Comparison of ENCODE assay signal across 17 cellular contexts in genomic region chr5:150496098-150496497, GRCh38. TPM values are rescaled to one million over a fixed set of nuclear protein-coding genes. Genes with fewer than 3 reads are reported as not detected.
DNase-seq lines count a peak whose midpoint lies in the region; ATAC-seq and TF ChIP-seq lines count a peak whose summit lies in the region.
"Had no signal": no experiment of that assay in that cellular context is flagged by ENCODE, and none has a peak within 500 bp of the region (broad histone marks: within the 10 kb centered on the region; RNA-seq: fewer than 3 reads in every experiment).

No MANE protein-coding gene starts in this region.

- H3K4me1 ChIP-seq in right atrium auricular region (peaks cover 0 to 70% of the 10 kb centered on the region in 2 donors), foreskin keratinocyte (peaks cover 48% of the 10 kb centered on the region), prostate gland (replicated peaks) (peaks cover 21% of the 10 kb centered on the region), vagina (peaks cover 83% of the 10 kb centered on the region), ovary (ENCODE audit: insufficient read depth) (peaks cover 43% of the 10 kb centered on the region)

- no peaks in the 10 kb centered on the region for H3K4me1 Mint-ChIP-seq in activated naive CD8-positive, alpha-beta T cell treated with anti-CD3 and anti-CD28 coated beads for 36 hours

- H3K27ac ChIP-seq in right atrium auricular region (peak overlapping the region; percentile 72 to 79), foreskin keratinocyte (peak overlapping the region; percentile 38), prostate gland (peak overlapping the region; percentile 34 to 41), vagina (peak overlapping the region; percentile 81), ovary (no peak overlapping the region)

- no peak overlapping the region for H3K27ac Mint-ChIP-seq in activated naive CD8-positive, alpha-beta T cell treated with anti-CD3 and anti-CD28 coated beads for 36 hours
- H3K27ac Mint-ChIP-seq: IgD-negative memory B cell had no signal

- 82% methylated on average over 3 of the region's 3 CpGs for WGBS in prostate gland
- WGBS in ovary, 3 donors, result 81 to 85% (median 82%) methylated on average over 3 of the region's 3 CpGs

- H3K27me3 ChIP-seq in right atrium auricular region (no peaks in the 10 kb centered on the region), foreskin keratinocyte (no peaks in the 10 kb centered on the region), prostate gland (replicated peaks; ENCODE audit: insufficient read depth) (no peaks in the 10 kb centered on the region), vagina (no peaks in the 10 kb centered on the region), ovary (no peaks in the 10 kb centered on the region)
- H3K27me3 ChIP-seq: cardiac muscle cell had no signal

- no peak for TF ChIP-seq CTCF in right atrium auricular region (IDR thresholded peaks at IDR 0.05)
- TF ChIP-seq CTCF in foreskin keratinocyte (conservative IDR thresholded peaks at IDR 0.05), result no peak
- no peak for TF ChIP-seq CTCF in prostate gland (IDR thresholded peaks at IDR 0.05)
- TF ChIP-seq CTCF in vagina (IDR thresholded peaks at IDR 0.05), result no peak
- no peak for TF ChIP-seq CTCF in ovary (IDR thresholded peaks at IDR 0.05)

- no peak overlapping the region for H3K4me3 Mint-ChIP-seq in activated naive CD8-positive, alpha-beta T cell treated with anti-CD3 and anti-CD28 coated beads for 36 hours
- H3K4me3 Mint-ChIP-seq: IgD-negative memory B cell had no signal

- H3K4me3 ChIP-seq in right atrium auricular region (no peak overlapping the region), prostate gland (no peak overlapping the region), vagina (no peak overlapping the region), ovary (no peak overlapping the region)
- H3K4me3 ChIP-seq: cardiac muscle cell had no signal

- DNase-seq in right atrium auricular region (ENCODE audit: low spot score), result no peak
- DNase-seq in cardiac septum (ENCODE audit: low spot score), result no peak
- no peak for DNase-seq in foreskin keratinocyte
- DNase-seq in prostate gland (ENCODE audit: low spot score), result no peak
- DNase-seq in vagina (ENCODE audit: extremely low spot score in 2 of 2), result no peak
- no peak for DNase-seq in 8988T
- DNase-seq in activated naive CD8-positive, alpha-beta T cell treated with anti-CD3 and anti-CD28 coated beads for 36 hours, result no peak
- no peak for DNase-seq in ovary
- DNase-seq: ACHN; activated CD4-positive, alpha-beta T cell treated with anti-CD3 and anti-CD28 coated beads, Interleukin-2, amount 50 U/mL, for 4 hours; activated gamma-delta T cell; NCI-H1694; NCI-H524; RPMI8226 had no signal

- H3K36me3 ChIP-seq in right atrium auricular region (no peaks in the 10 kb centered on the region), prostate gland (no peaks in the 10 kb centered on the region), vagina (no peaks in the 10 kb centered on the region), ovary (no peaks in the 10 kb centered on the region)
- H3K36me3 ChIP-seq: cardiac muscle cell had no signal

- no peaks in the 10 kb centered on the region for H3K9me3 Mint-ChIP-seq in activated naive CD8-positive, alpha-beta T cell treated with anti-CD3 and anti-CD28 coated beads for 36 hours
- H3K9me3 Mint-ChIP-seq: IgD-negative memory B cell had no signal

- ATAC-seq in foreskin keratinocyte, result no peak
- ATAC-seq: sciatic nerve had no signal

- H3K36me3 Mint-ChIP-seq in activated naive CD8-positive, alpha-beta T cell treated with anti-CD3 and anti-CD28 coated beads for 36 hours, result no peaks in the 10 kb centered on the region

- intact Hi-C loops in cardiac septum (cut with DNase I) (no loop called here), prostate gland (cut with DNase I) (no loop called here), vagina (cut with DNase I) (no loop called here), ovary (cut with DNase I) (no loop called here)

- TF ChIP-seq POLR2A in prostate gland (IDR thresholded peaks at IDR 0.05), result no peak
- TF ChIP-seq POLR2A in vagina (IDR thresholded peaks at IDR 0.05), result no peak
- no peak for TF ChIP-seq POLR2A in ovary (IDR thresholded peaks at IDR 0.05)

- no peaks in the 10 kb centered on the region for H3K9me3 ChIP-seq in right atrium auricular region
- no peaks in the 10 kb centered on the region for H3K9me3 ChIP-seq in prostate gland
- no peaks in the 10 kb centered on the region for H3K9me3 ChIP-seq in vagina
- H3K9me3 ChIP-seq in ovary, result no peaks in the 10 kb centered on the region

- no peak for TF ChIP-seq EP300 in ovary (IDR thresholded peaks at IDR 0.05)

- no peaks in the 10 kb centered on the region for H3K27me3 Mint-ChIP-seq in activated naive CD8-positive, alpha-beta T cell treated with anti-CD3 and anti-CD28 coated beads for 36 hours
- H3K27me3 Mint-ChIP-seq: IgD-negative memory B cell had no signal

RNA-seq across cellular contexts. Expression of gene NDST1, which starts 11.8 kb away (rescaled TPM):
- total RNA-seq in right atrium auricular region (10 to 100 TPM; 81.4 to 91.8 TPM), cardiac septum (67.6 TPM), foreskin keratinocyte (53.4 and 56.2 TPM in 2 replicates), prostate gland (100 to 1,000 TPM in 1 of 2 donors, 10 to 100 TPM in 1; 65.8 to 175 TPM), vagina (73.9 TPM), ovary (100 to 1,000 TPM in 3 of 7 donors, 10 to 100 TPM in 4; 31.0 to 139 (median 92.8) TPM)
- polyA plus RNA-seq in foreskin keratinocyte (15.3 and 16.8 TPM in 2 replicates), ovary (10 to 100 TPM; 31.8 to 44.1 TPM)
- total RNA-seq in activated naive CD8-positive, alpha-beta T cell treated with anti-CD3 and anti-CD28 coated beads for 36 hours, result 1 to 10 TPM; 7.1 to 7.3 TPM

RNA-seq across cellular contexts. Expression of gene RPS14, which starts 46.6 kb away (rescaled TPM):
- total RNA-seq in right atrium auricular region (1,000 to 10,000 TPM; 1,334 to 2,461 TPM), cardiac septum (852 TPM), foreskin keratinocyte (2,193 and 2,437 TPM in 2 replicates), prostate gland (1,000 to 10,000 TPM; 1,708 to 3,672 TPM), vagina (3,194 TPM), ovary (1,000 to 10,000 TPM; 2,727 to 9,295 (median 4,211) TPM)
- polyA plus RNA-seq in foreskin keratinocyte (3,381 and 3,638 TPM in 2 replicates), ovary (1,000 to 10,000 TPM; 2,234 to 8,183 TPM)
- total RNA-seq in activated naive CD8-positive, alpha-beta T cell treated with anti-CD3 and anti-CD28 coated beads for 36 hours, result 1,000 to 10,000 TPM; 2,978 to 3,004 TPM

Comparison
In these comparisons a context has a peak if more than half of its experiments do, and no peak if none do; other contexts are left out.
1. H3K27ac ChIP-seq: peak in right atrium auricular region (2 of 2), foreskin keratinocyte (single experiment), prostate gland (2 of 2) and vagina (single experiment); none in ovary (0 of 2).